ENCODE assay signal across 25 cellular contexts in genomic region chr11:47276923-47277322, GRCh38.
"Had no signal": no experiment of that assay in that cellular context is flagged by ENCODE, and none has a peak within 500 bp of the region (broad histone marks: within the 10 kb centered on the region; RNA-seq: fewer than 3 reads in every experiment).

No MANE protein-coding gene starts in this region.

- H3K9me3 Mint-ChIP-seq: activated CD4-positive, alpha-beta memory T cell treated with anti-CD3 and anti-CD28 coated beads, Interleukin-2, amount 10 ng/mL, durations not matched to agents 7 days and 5 days; activated naive CD8-positive, alpha-beta T cell treated with anti-CD3 and anti-CD28 coated beads, Interleukin-2, amount 10 ng/mL, durations not matched to agents 7 days and 5 days; T-cell had no signal

- H3K27me3 ChIP-seq: body of pancreas had no signal

- H3K4me3 Mint-ChIP-seq: activated CD4-positive, alpha-beta memory T cell treated with anti-CD3 and anti-CD28 coated beads, Interleukin-2, amount 10 ng/mL, durations not matched to agents 7 days and 5 days; activated CD4-positive, alpha-beta T cell treated with anti-CD3 and anti-CD28 coated beads for 36 hours; activated naive CD8-positive, alpha-beta T cell treated with anti-CD3 and anti-CD28 coated beads, Interleukin-2, amount 10 ng/mL, durations not matched to agents 7 days and 5 days; T-cell had no signal

- H3K9me3 ChIP-seq: body of pancreas had no signal

- DNase-seq: activated CD4-positive, alpha-beta memory T cell treated with anti-CD3 and anti-CD28 coated beads, Interleukin-2, amount 10 ng/mL, durations not matched to agents 7 days and 5 days; activated CD4-positive, alpha-beta T cell treated with anti-CD3 and anti-CD28 coated beads for 36 hours; activated CD4-positive, alpha-beta T cell treated with anti-CD3 and anti-CD28 coated beads, Interleukin-2, amount 50 U/mL, for 1 hour; activated CD8-positive, alpha-beta memory T cell treated with anti-CD3 and anti-CD28 coated beads, Interleukin-2, amount 50 U/mL, for 48 hours; activated naive CD4-positive, alpha-beta T cell treated with anti-CD3 and anti-CD28 coated beads, Interleukin-2, amount 50 U/mL, for 16 hours; activated naive CD8-positive, alpha-beta T cell treated with anti-CD3 and anti-CD28 coated beads, Interleukin-2, amount 10 ng/mL, durations not matched to agents 7 days and 5 days; activated T-cell treated with anti-CD3 and anti-CD28 coated beads, Interleukin-2, amount 50 U/mL, for 1 hour; body of pancreas; central memory CD4-positive, alpha-beta T cell; Karpas-422; MM.1S; NCI-H1092 treated with DMSO at 0.1 percent for 48 hours; NCI-H1417 treated with DMSO at 0.1 percent for 48 hours; NCI-H1694; NCI-H2029; NCI-H2107; NCI-H2171 treated with DMSO at 0.1 percent for 48 hours; NCI-H510A treated with DMSO at 0.1 percent for 48 hours; NCI-H69; NK-92 treated with Interleukin-12 subunit alpha and Interleukin-12 subunit beta, amount 100 ng/mL, for 24 hours; SIG-M5; T-cell; T-helper 2 cell; T1000; WERI-Rb-1 had no signal

- H3K27ac Mint-ChIP-seq: activated CD4-positive, alpha-beta memory T cell treated with anti-CD3 and anti-CD28 coated beads, Interleukin-2, amount 10 ng/mL, durations not matched to agents 7 days and 5 days; activated CD4-positive, alpha-beta T cell treated with anti-CD3 and anti-CD28 coated beads for 36 hours; activated naive CD8-positive, alpha-beta T cell treated with anti-CD3 and anti-CD28 coated beads, Interleukin-2, amount 10 ng/mL, durations not matched to agents 7 days and 5 days; T-cell had no signal

- ATAC-seq: activated CD4-positive, alpha-beta T cell treated with anti-CD3 and anti-CD28 coated beads for 36 hours; body of pancreas; T-cell had no signal

- H3K27ac ChIP-seq: body of pancreas, WERI-Rb-1 had no signal

- H3K27me3 Mint-ChIP-seq: activated CD4-positive, alpha-beta memory T cell treated with anti-CD3 and anti-CD28 coated beads, Interleukin-2, amount 10 ng/mL, durations not matched to agents 7 days and 5 days; activated CD4-positive, alpha-beta T cell treated with anti-CD3 and anti-CD28 coated beads for 36 hours; activated naive CD8-positive, alpha-beta T cell treated with anti-CD3 and anti-CD28 coated beads, Interleukin-2, amount 10 ng/mL, durations not matched to agents 7 days and 5 days; T-cell had no signal

- H3K4me3 ChIP-seq: body of pancreas had no signal
